8 cellular contexts compared by ENCODE assay signal in genomic region chr12:118052324-118053070, GRCh38. TPM values are rescaled to one million over a fixed set of nuclear protein-coding genes. Genes with fewer than 3 reads are reported as not detected.
DNase-seq lines count a peak whose midpoint lies in the region; ATAC-seq and TF ChIP-seq lines count a peak whose summit lies in the region.

No MANE protein-coding gene starts in this region.

- no peak for TF ChIP-seq POLR2A in stomach (IDR thresholded peaks at IDR 0.05)

- H3K36me3 ChIP-seq in BLaER1 (peaks cover 35% of the 10 kb centered on the region), MG63 (peaks cover 50% of the 10 kb centered on the region), stomach (peaks cover 19 to 48% (median 44%) of the 10 kb centered on the region in 4 donors), WERI-Rb-1 (peaks cover 38% of the 10 kb centered on the region)

- H3K9me3 ChIP-seq in BLaER1 (no peaks in the 10 kb centered on the region), MG63 (no peaks in the 10 kb centered on the region), stomach (no peaks in the 10 kb centered on the region), WERI-Rb-1 (ENCODE audit: severe bottlenecking) (no peaks in the 10 kb centered on the region)

- no peak for TF ChIP-seq CTCF in cardiac fibroblast (IDR thresholded peaks at IDR 0.05; ENCODE audit: low read depth, low read length)
- no peak for TF ChIP-seq CTCF in stomach (IDR thresholded peaks at IDR 0.05)
- no peak for TF ChIP-seq CTCF in WERI-Rb-1 (IDR thresholded peaks at IDR 0.05; ENCODE audit: low read depth, low read length)

- H3K4me2 ChIP-seq in BLaER1: 0 out of 2 replicates have a peak overlapping the region, but pooled peaks have one; percentile 22

- H3K27ac ChIP-seq in BLaER1 (no peak overlapping the region), stomach (peak overlapping the region; percentile 81 to 87 (median 85)), WERI-Rb-1 (no peak overlapping the region)

- no peaks in the 10 kb centered on the region for H3K27me3 ChIP-seq in BLaER1
- H3K27me3 ChIP-seq in MG63: no peaks in the 10 kb centered on the region
- no peaks in the 10 kb centered on the region for H3K27me3 ChIP-seq in stomach
- no peaks in the 10 kb centered on the region for H3K27me3 ChIP-seq in WERI-Rb-1 (ENCODE audit: insufficient read depth, low read depth, severe bottlenecking)

- peaks cover 9% of the 10 kb centered on the region for H4K20me1 ChIP-seq in BLaER1

- H3K4me3 ChIP-seq in BLaER1 (no peak overlapping the region), MG63 (0 out of 2 replicates have a peak overlapping the region, but pooled peaks have one; percentile 13), cardiac fibroblast (replicated peaks in 1 of 2; ENCODE audit: low read depth in 2 of 2, low read length in 2 of 2) (no peak overlapping the region), stomach (no peak overlapping the region), WERI-Rb-1 (ENCODE audit: low read depth, low read length) (no peak overlapping the region)

- no peak for TF ChIP-seq EP300 in stomach (IDR thresholded peaks at IDR 0.05)

- ATAC-seq in left lobe of liver (peak; percentile 82), HG02981 (IDR thresholded peaks at IDR 0.05; ENCODE audit: unreplicated experiment) (no peak), GM18498 (IDR thresholded peaks at IDR 0.05; ENCODE audit: unreplicated experiment) (no peak)

- no peak overlapping the region for H3K9ac ChIP-seq in BLaER1

- intact Hi-C loops in stomach (cut with DNase I; ENCODE audit: low total_unique reads): no loop called here

- DNase-seq in MG63: peak; percentile 93
- DNase-seq in cardiac fibroblast (ENCODE audit: low read depth in 2 of 2): peak; percentile 93 to 96
- DNase-seq in left lobe of liver (ENCODE audit: low spot score): peak; percentile 94
- peak; percentile 81 for DNase-seq in stomach
- no peak for DNase-seq in WERI-Rb-1

- WGBS in stomach, 5 donors: 30 to 46% (median 38%) methylated on average over 12 to 14 of the region's 14 CpGs

- peaks cover 22% of the 10 kb centered on the region for H3K4me1 ChIP-seq in BLaER1
- peaks cover 53 to 63% (median 57%) of the 10 kb centered on the region in 4 donors for H3K4me1 ChIP-seq in stomach

RNA-seq across cellular contexts. Expression of gene WSB2, which starts 8.5 kb away (rescaled TPM):
- 131 and 158 TPM in 2 replicates for total RNA-seq in MG63 (2014; rRNA removed; shearing (Covaris generic); ENCODE audit: low replicate concordance)
- total RNA-seq in left lobe of liver: 51.4 TPM
- 100 to 1,000 TPM in 3 of 5 donors, 10 to 100 TPM in 2; 58.9 to 110 (median 101) TPM for total RNA-seq in stomach
- 10 to 100 TPM; 32.4 to 80.1 (median 79.7) TPM for polyA plus RNA-seq in stomach

RNA-seq across cellular contexts. Expression of gene RFC5, which starts 36.0 kb away (rescaled TPM):
- 28.9 and 46.2 TPM in 2 replicates for total RNA-seq in MG63 (2014; rRNA removed; shearing (Covaris generic); ENCODE audit: low replicate concordance)
- 8.6 TPM for total RNA-seq in left lobe of liver
- 100 to 1,000 TPM in 1 of 5 donors, 10 to 100 TPM in 2, 1 to 10 TPM in 1, not detected in 1; 1.3 to 238 (median 20.6) TPM for total RNA-seq in stomach
- polyA plus RNA-seq in stomach: 10 to 100 TPM in 1 of 3 donors, 1 to 10 TPM in 2; 7.1 to 10.7 (median 9.0) TPM

RNA-seq across cellular contexts. Expression of gene VSIG10, which starts 51.3 kb away (rescaled TPM):
- 23.9 and 29.4 TPM in 2 replicates for total RNA-seq in MG63 (2014; rRNA removed; shearing (Covaris generic); ENCODE audit: low replicate concordance)
- 20.7 TPM for total RNA-seq in left lobe of liver
- 100 to 1,000 TPM in 2 of 5 donors, 10 to 100 TPM in 2, 1 to 10 TPM in 1; 9.3 to 300 (median 35.5) TPM for total RNA-seq in stomach
- polyA plus RNA-seq in stomach: 10 to 100 TPM in 2 of 3 donors, 1 to 10 TPM in 1; 8.3 to 16.8 (median 13.0) TPM

Comparison
In these comparisons a context has a peak if more than half of its experiments do, and no peak if none do; other contexts are left out.
1. H3K27ac ChIP-seq: peak in stomach (5 of 5); none in BLaER1 (single experiment) and WERI-Rb-1 (single experiment).